In genomic region chr4:6087669-6088068, GRCh38 we compare ENCODE assay signal across 9 cellular contexts.
DNase-seq lines count a peak whose midpoint lies in the region; ATAC-seq, FAIRE-seq and TF ChIP-seq lines count a peak whose summit lies in the region.
"Had no signal": no experiment of that assay in that cellular context is flagged by ENCODE, and none has a peak within 500 bp of the region (broad histone marks: within the 10 kb centered on the region; RNA-seq: fewer than 3 reads in every experiment).

No MANE protein-coding gene starts in this region.

- H3K27me3 ChIP-seq in heart right ventricle = peaks cover 0 to 50% (median 23%) of the 10 kb centered on the region in 7 donors

- no peaks in the 10 kb centered on the region for H3K36me3 ChIP-seq in heart right ventricle

- 9 to 14% methylated on average over 2 of the region's 2 CpGs for WGBS in heart right ventricle, 2 donors

- H3K27me3 Mint-ChIP-seq in stimulated activated naive B cell treated with anti-CD40 and anti-IgM and Interleukin-4, amounts not matched to agents 10 μg/mL and 1 μg/mL and 100 μg/mL, for 72 hours = peaks cover 0 to 5% of the 10 kb centered on the region in 2 donors

- no peak overlapping the region for H3K27ac Mint-ChIP-seq in stimulated activated naive B cell treated with anti-CD40 and anti-IgM and Interleukin-4, amounts not matched to agents 10 μg/mL and 1 μg/mL and 100 μg/mL, for 72 hours

- no peaks in the 10 kb centered on the region for H3K4me1 Mint-ChIP-seq in stimulated activated naive B cell treated with anti-CD40 and anti-IgM and Interleukin-4, amounts not matched to agents 10 μg/mL and 1 μg/mL and 100 μg/mL, for 72 hours

- DNase-seq in AG04449 (ENCODE audit: low read depth, low spot score) (no peak), HFF-Myc (ENCODE audit: extremely low read depth, low read depth) (no peak), RKO (ENCODE audit: low spot score) (peak; percentile 57), heart right ventricle (peak in 1 of 2 donors; percentile 11), urothelium cell line (ENCODE audit: low spot score) (peak; percentile 20), SIG-M5 (lab: John Stamatoyannopoulos, UW) (no peak)
- no peak for DNase-seq in stimulated activated naive B cell treated with anti-CD40 and anti-IgM and Interleukin-4, amounts not matched to agents 10 μg/mL and 1 μg/mL and 100 μg/mL, for 72 hours

- no peak overlapping the region for H3K27ac ChIP-seq in heart right ventricle

- no peaks in the 10 kb centered on the region for H3K9me3 Mint-ChIP-seq in stimulated activated naive B cell treated with anti-CD40 and anti-IgM and Interleukin-4, amounts not matched to agents 10 μg/mL and 1 μg/mL and 100 μg/mL, for 72 hours

- CTCF ChIA-PET in AG04449 (lab: Yijun Ruan, JAX) = interaction anchor here (0.8 to 3.6 kb wide), 4 partner anchors 8 to 90 kb away, joined by 3 to 37 read pairs (median 3); no protein-coding TSS in a partner anchor

- ATAC-seq in heart right ventricle (peak in 1 of 8 donors; percentile 50), HG02970 (IDR thresholded peaks at IDR 0.05; ENCODE audit: low FRiP score, unreplicated experiment) (no peak)
- no peak for ATAC-seq in stimulated activated naive B cell treated with anti-CD40 and anti-IgM and Interleukin-4, amounts not matched to agents 10 μg/mL and 1 μg/mL and 100 μg/mL, for 72 hours (replicated peaks)

- TF ChIP-seq CTCF in AG04449 (IDR thresholded peaks at IDR 0.05; ENCODE audit: insufficient read depth, low read length, missing control alignments) = peak; percentile 57
- TF ChIP-seq CTCF in HFF-Myc (IDR thresholded peaks at IDR 0.05; ENCODE audit: low read depth, low read length, missing control alignments) = peak; percentile 47
- peak in 7 of 9 donors; percentile 35 to 56 (median 50) for TF ChIP-seq CTCF in heart right ventricle (IDR thresholded peaks at IDR 0.05)

- POLR2A ChIA-PET in AG04449 (lab: Yijun Ruan, JAX) = no interaction called here

- no peak overlapping the region for H3K4me3 Mint-ChIP-seq in stimulated activated naive B cell treated with anti-CD40 and anti-IgM and Interleukin-4, amounts not matched to agents 10 μg/mL and 1 μg/mL and 100 μg/mL, for 72 hours

- FAIRE-seq in urothelium cell line (lab: Jason Lieb, UNC) = no peak
- FAIRE-seq: GM18507 had no signal

- intact Hi-C loops in heart right ventricle (cut with DNase I) = loop anchor here in 7 of 10 donors (2.0 to 5.0 kb wide), 2 partner anchors 89 to 90 kb away; no protein-coding TSS in a partner anchor

- no peak overlapping the region for H3K4me3 ChIP-seq in AG04449 (ENCODE audit: low read depth, low read length)
- H3K4me3 ChIP-seq in HFF-Myc (replicated peaks; ENCODE audit: low read depth, low read length) = no peak overlapping the region
- no peak overlapping the region for H3K4me3 ChIP-seq in heart right ventricle

- no peaks in the 10 kb centered on the region for H3K4me1 ChIP-seq in heart right ventricle

- H3K9me3 ChIP-seq in heart right ventricle = peaks cover 0 to 4% (median 0%) of the 10 kb centered on the region in 11 donors

- H3K36me3 Mint-ChIP-seq in stimulated activated naive B cell treated with anti-CD40 and anti-IgM and Interleukin-4, amounts not matched to agents 10 μg/mL and 1 μg/mL and 100 μg/mL, for 72 hours = no peaks in the 10 kb centered on the region

Comparison
In these comparisons a context has a peak if more than half of its experiments do, and no peak if none do; other contexts are left out.
1. DNase-seq: peak in RKO (single experiment) and urothelium cell line (single experiment); none in AG04449 (single experiment), HFF-Myc (single experiment), SIG-M5 (single experiment) and stimulated activated naive B cell treated with anti-CD40 and anti-IgM and Interleukin-4, amounts not matched to agents 10 μg/mL and 1 μg/mL and 100 μg/mL, for 72 hours (single experiment).
2. Peak in every context shown above with its lines, with median percentiles within 50 percentile points of each other: CTCF ChIP-seq.